8 cellular contexts compared by ENCODE assay signal in genomic region chr17:37506678-37507077, GRCh38. TPM values are rescaled to one million over a fixed set of nuclear protein-coding genes. Genes with fewer than 3 reads are reported as not detected.
A peak's percentile ranks its signal among the peaks of the same experiment; 100 is the strongest.
DNase-seq lines count a peak whose midpoint lies in the region; ATAC-seq and TF ChIP-seq lines count a peak whose summit lies in the region.

No MANE protein-coding gene starts in this region.

- peak; percentile 73 for ATAC-seq in CD4-positive, alpha-beta T cell (ENCODE audit: poor library complexity)
- ATAC-seq in sciatic nerve (no peak), GM21423 (IDR thresholded peaks at IDR 0.05; ENCODE audit: unreplicated experiment) (no peak)

- no peak overlapping the region for H3K4me3 ChIP-seq in fibroblast of mammary gland (ENCODE audit: control insufficient read depth, low read depth, low read length)

- intact Hi-C loops in CD4-positive, alpha-beta T cell (cut with DNase I, micrococcal nuclease): no loop called here
- intact Hi-C loops in sciatic nerve (cut with DNase I): no loop called here

- peak; percentile 19 for TF ChIP-seq CTCF in CD4-positive, alpha-beta T cell (IDR thresholded peaks at IDR 0.05)
- TF ChIP-seq CTCF in fibroblast of mammary gland (conservative IDR thresholded peaks at IDR 0.05; ENCODE audit: control insufficient read depth, insufficient read depth, low read depth, low read length): peak; percentile 61

- H3K27me3 ChIP-seq in CD4-positive, alpha-beta T cell (ENCODE audit: control insufficient read depth, insufficient read depth, low read length): no peaks in the 10 kb centered on the region

- no peaks in the 10 kb centered on the region for H3K9me3 ChIP-seq in CD4-positive, alpha-beta T cell (ENCODE audit: control insufficient read depth, low read length)

- CTCF ChIA-PET in CD4-positive, alpha-beta T cell (lab: Charles Lee): no interaction called here
- CTCF ChIA-PET in HEK293T (lab: Yijun Ruan, JAX): no interaction called here

- H3K9me3 Mint-ChIP-seq in CD4-positive, alpha-beta T cell: no peaks in the 10 kb centered on the region

- H3K27ac ChIP-seq in CD4-positive, alpha-beta T cell (ENCODE audit: low read depth, low read length): no peak overlapping the region

- no peak overlapping the region for H3K4me3 Mint-ChIP-seq in CD4-positive, alpha-beta T cell

- no peak overlapping the region for H3K27ac Mint-ChIP-seq in CD4-positive, alpha-beta T cell

- POLR2A ChIA-PET in CD4-positive, alpha-beta T cell (lab: Charles Lee): no interaction called here
- POLR2A ChIA-PET in HEK293T (lab: Yijun Ruan, JAX): no interaction called here

- DNase-seq in CD4-positive, alpha-beta T cell: no peak
- DNase-seq in HEK293T (ENCODE audit: extremely low spot score) (peak; percentile 52), SKM-1 (lab: John Stamatoyannopoulos, UW; ENCODE audit: unreplicated experiment) (peak; percentile 13), fibroblast of mammary gland (ENCODE audit: low read depth) (peak; percentile 51), renal cortical epithelial cell (ENCODE audit: low read depth) (peak; percentile 35), sciatic nerve (ENCODE audit: low spot score) (no peak), NCI-H187 treated with DMSO at 0.1 percent for 48 hours (lab: John Stamatoyannopoulos, UW) (no peak)

- H3K36me3 Mint-ChIP-seq in CD4-positive, alpha-beta T cell (ENCODE audit: low read depth): no peaks in the 10 kb centered on the region

- peaks cover 14% of the 10 kb centered on the region for H3K4me1 Mint-ChIP-seq in CD4-positive, alpha-beta T cell (ENCODE audit: low read depth)

- no peaks in the 10 kb centered on the region for H3K27me3 Mint-ChIP-seq in CD4-positive, alpha-beta T cell

TF ChIP-seq in HEK293T, 16 proteins besides CTCF, POLR2A, EP300 and RAD21:
- no peak for TF ChIP-seq HDGF (IDR thresholded peaks at IDR 0.05; ENCODE audit: borderline replicate concordance)
- no peak for TF ChIP-seq L3MBTL2 (conservative IDR thresholded peaks at IDR 0.05)

RNA-seq across cellular contexts. Expression of gene DUSP14, which starts 17.0 kb away (rescaled TPM):
- 1 to 10 TPM; 4.4 to 4.9 TPM for total RNA-seq in CD4-positive, alpha-beta T cell
- 36.5 and 103 TPM in 2 replicates for total RNA-seq in renal cortical epithelial cell
- 21.0 TPM for total RNA-seq in sciatic nerve

Comparison
In these comparisons a context has a peak if more than half of its experiments do, and no peak if none do; other contexts are left out.
1. DNase-seq: peak in HEK293T (single experiment), SKM-1 (single experiment), fibroblast of mammary gland (single experiment) and renal cortical epithelial cell (single experiment); none in CD4-positive, alpha-beta T cell (0 of 10), sciatic nerve (single experiment) and NCI-H187 treated with DMSO at 0.1 percent for 48 hours (single experiment).